ENCODE assay signal across 8 cellular contexts in genomic region chr15:77014137-77015081, GRCh38. TPM values are rescaled to one million over a fixed set of nuclear protein-coding genes. Genes with fewer than 3 reads are reported as not detected.
DNase-seq lines count a peak whose midpoint lies in the region; ATAC-seq and TF ChIP-seq lines count a peak whose summit lies in the region.

No MANE protein-coding gene starts in this region.

- H3K27ac ChIP-seq in spleen (peak overlapping the region; percentile 28 to 89 (median 70)), tibial artery (no peak overlapping the region)

- no peaks in the 10 kb centered on the region for H3K9me3 Mint-ChIP-seq in activated CD4-positive, alpha-beta T cell treated with anti-CD3 and anti-CD28 coated beads for 36 hours (ENCODE audit: low read depth)
- H3K9me3 Mint-ChIP-seq in activated CD4-positive, alpha-beta memory T cell treated with anti-CD3 and anti-CD28 coated beads for 36 hours, result no peaks in the 10 kb centered on the region

- H3K36me3 Mint-ChIP-seq in activated CD4-positive, alpha-beta T cell treated with anti-CD3 and anti-CD28 coated beads for 36 hours (ENCODE audit: low read depth), result peaks cover 33% of the 10 kb centered on the region
- peaks cover 35% of the 10 kb centered on the region for H3K36me3 Mint-ChIP-seq in activated CD4-positive, alpha-beta memory T cell treated with anti-CD3 and anti-CD28 coated beads for 36 hours

- POLR2A ChIA-PET in activated CD4-positive, alpha-beta T cell treated with anti-CD3 and anti-CD28 coated beads for 36 hours (lab: Charles Lee), result interaction anchor here (0.9 to 1.9 kb wide), 3 partner anchors 10 to 26 kb away, joined by 3 to 7 read pairs (median 3); no protein-coding TSS in a partner anchor
- POLR2A ChIA-PET in activated CD4-positive, alpha-beta memory T cell treated with anti-CD3 and anti-CD28 coated beads for 36 hours (lab: Charles Lee), result interaction anchor here (1.1 to 2.2 kb wide), 6 partner anchors 8 to 25 kb away, joined by 3 to 26 read pairs (median 8); partner anchors contain the start of gene PSTPIP1

- peak; percentile 36 for ATAC-seq in activated CD4-positive, alpha-beta T cell treated with anti-CD3 and anti-CD28 coated beads for 36 hours
- peak; percentile 37 for ATAC-seq in HG02973 (IDR thresholded peaks at IDR 0.05; ENCODE audit: unreplicated experiment)
- no peak for ATAC-seq in GM18861 (IDR thresholded peaks at IDR 0.05; ENCODE audit: unreplicated experiment)

- TF ChIP-seq CTCF in spleen (IDR thresholded peaks at IDR 0.05 in 8 of 11, conservative IDR thresholded peaks at IDR 0.05 in 3 of 11) (no peak), tibial artery (IDR thresholded peaks at IDR 0.05) (no peak)

- no peak for DNase-seq in activated CD4-positive, alpha-beta T cell treated with anti-CD3 and anti-CD28 coated beads for 36 hours
- no peak for DNase-seq in activated CD4-positive, alpha-beta T cell treated with anti-CD3 and anti-CD28 coated beads for 1 hour
- DNase-seq in activated CD4-positive, alpha-beta memory T cell treated with anti-CD3 and anti-CD28 coated beads for 36 hours, result peak; percentile 42
- DNase-seq in spleen, result peak; percentile 89
- DNase-seq in RKO (ENCODE audit: low spot score), result no peak
- no peak for DNase-seq in tibial artery

- peak overlapping the region; percentile 90 for H3K27ac Mint-ChIP-seq in activated CD4-positive, alpha-beta T cell treated with anti-CD3 and anti-CD28 coated beads for 36 hours
- H3K27ac Mint-ChIP-seq in activated CD4-positive, alpha-beta memory T cell treated with anti-CD3 and anti-CD28 coated beads for 36 hours, result peak overlapping the region; percentile 83

- H3K4me3 Mint-ChIP-seq in activated CD4-positive, alpha-beta T cell treated with anti-CD3 and anti-CD28 coated beads for 36 hours, result peak overlapping the region; percentile 54
- H3K4me3 Mint-ChIP-seq in activated CD4-positive, alpha-beta memory T cell treated with anti-CD3 and anti-CD28 coated beads for 36 hours, result peak overlapping the region; percentile 73

- CTCF ChIA-PET in activated CD4-positive, alpha-beta T cell treated with anti-CD3 and anti-CD28 coated beads for 36 hours (lab: Charles Lee), result interaction anchor here (0.7 to 2.7 kb wide), 5 partner anchors 9 to 41 kb away, joined by 3 to 13 read pairs (median 13); no protein-coding TSS in a partner anchor
- CTCF ChIA-PET in activated CD4-positive, alpha-beta memory T cell treated with anti-CD3 and anti-CD28 coated beads for 36 hours (lab: Charles Lee), result interaction anchor here (0.8 to 2.1 kb wide), 14 partner anchors 8 to 41 kb away, joined by 3 to 17 read pairs (median 5); partner anchors contain the start of gene PSTPIP1

- intact Hi-C loops in activated CD4-positive, alpha-beta T cell treated with anti-CD3 and anti-CD28 coated beads for 36 hours (cut with DNase I, micrococcal nuclease), result loop anchor here (2.0 to 5.0 kb wide), 2 partner anchors 16 to 37 kb away; no protein-coding TSS in a partner anchor
- intact Hi-C loops in activated CD4-positive, alpha-beta memory T cell treated with anti-CD3 and anti-CD28 coated beads for 36 hours (cut with micrococcal nuclease), result loop anchor here (1.0 kb wide), 1 partner anchor 17 kb away; no protein-coding TSS in a partner anchor
- intact Hi-C loops in spleen (cut with DNase I; ENCODE audit: low total_unique reads) (no loop called here), tibial artery (cut with DNase I; ENCODE audit: low total_unique reads) (loop anchor here (5.0 kb wide), 1 partner anchor 528 kb away; no protein-coding TSS in a partner anchor)

- H3K9me3 ChIP-seq in spleen (no peaks in the 10 kb centered on the region), tibial artery (no peaks in the 10 kb centered on the region)

- WGBS in spleen, 5 donors, result 38 to 60% (median 55%) methylated on average over 18 to 23 of the region's 23 CpGs

- H3K4me3 ChIP-seq in spleen (peak overlapping the region in 1 of 8 donors; percentile 47), tibial artery (no peak overlapping the region)

- H3K27me3 Mint-ChIP-seq in activated CD4-positive, alpha-beta T cell treated with anti-CD3 and anti-CD28 coated beads for 36 hours, result no peaks in the 10 kb centered on the region
- peaks cover 1% of the 10 kb centered on the region for H3K27me3 Mint-ChIP-seq in activated CD4-positive, alpha-beta memory T cell treated with anti-CD3 and anti-CD28 coated beads for 36 hours

- peaks cover 92% of the 10 kb centered on the region for H3K4me1 Mint-ChIP-seq in activated CD4-positive, alpha-beta T cell treated with anti-CD3 and anti-CD28 coated beads for 36 hours
- H3K4me1 Mint-ChIP-seq in activated CD4-positive, alpha-beta memory T cell treated with anti-CD3 and anti-CD28 coated beads for 36 hours (ENCODE audit: low read depth), result peaks cover 88% of the 10 kb centered on the region

- H3K27me3 ChIP-seq in spleen (replicated peaks in 1 of 7) (no peaks in the 10 kb centered on the region), tibial artery (peaks cover 0 to 5% of the 10 kb centered on the region in 2 donors)

- H3K4me1 ChIP-seq in spleen (peaks cover 24 to 100% (median 88%) of the 10 kb centered on the region in 6 donors), tibial artery (peaks cover 0 to 11% (median 6%) of the 10 kb centered on the region in 4 donors)

- H3K36me3 ChIP-seq in spleen (peaks cover 0 to 33% (median 8%) of the 10 kb centered on the region in 6 donors), tibial artery (no peaks in the 10 kb centered on the region)

- TF ChIP-seq POLR2A in spleen (IDR thresholded peaks at IDR 0.05), result no peak

RNA-seq across cellular contexts. Expression of gene PSTPIP1, which starts 19.5 kb away (rescaled TPM):
- 100 to 1,000 TPM; 100 to 125 TPM for total RNA-seq in activated CD4-positive, alpha-beta T cell treated with anti-CD3 and anti-CD28 coated beads for 36 hours
- 100 to 1,000 TPM; 155 to 164 TPM for total RNA-seq in activated CD4-positive, alpha-beta memory T cell treated with anti-CD3 and anti-CD28 coated beads for 36 hours
- 100 to 1,000 TPM in 1 of 7 donors, 10 to 100 TPM in 6; 62.0 to 130 (median 82.6) TPM for total RNA-seq in spleen
- 100 to 1,000 TPM in 2 of 3 donors, 10 to 100 TPM in 1; 31.1 to 150 (median 115) TPM for polyA plus RNA-seq in spleen

RNA-seq across cellular contexts. Expression of gene TSPAN3, which starts 56.5 kb away (rescaled TPM):
- 10 to 100 TPM; 26.2 to 28.4 TPM for total RNA-seq in activated CD4-positive, alpha-beta T cell treated with anti-CD3 and anti-CD28 coated beads for 36 hours
- 10 to 100 TPM; 28.9 to 29.1 TPM for total RNA-seq in activated CD4-positive, alpha-beta memory T cell treated with anti-CD3 and anti-CD28 coated beads for 36 hours
- 100 to 1,000 TPM in 6 of 7 donors, 10 to 100 TPM in 1; 98.5 to 276 (median 124) TPM for total RNA-seq in spleen
- polyA plus RNA-seq in spleen, result 100 to 1,000 TPM; 117 to 160 (median 158) TPM

Comparison
In these comparisons a context has a peak if more than half of its experiments do, and no peak if none do; other contexts are left out.
1. DNase-seq: peak in activated CD4-positive, alpha-beta memory T cell treated with anti-CD3 and anti-CD28 coated beads for 36 hours (single experiment) and spleen (single experiment); none in activated CD4-positive, alpha-beta T cell treated with anti-CD3 and anti-CD28 coated beads for 36 hours (single experiment), activated CD4-positive, alpha-beta T cell treated with anti-CD3 and anti-CD28 coated beads for 1 hour (single experiment), RKO (single experiment) and tibial artery (0 of 2).
2. H3K27ac ChIP-seq: peak in spleen (8 of 8); none in tibial artery (0 of 2).